Comparison of ENCODE assay signal across 39 cellular contexts in genomic region chr12:122158700-122159285, GRCh38. TPM values are rescaled to one million over a fixed set of nuclear protein-coding genes. Genes with fewer than 3 reads are reported as not detected.
"Had no signal": no experiment of that assay in that cellular context is flagged by ENCODE, and none has a peak within 500 bp of the region (broad histone marks: within the 10 kb centered on the region; RNA-seq: fewer than 3 reads in every experiment).

No MANE protein-coding gene starts in this region.

- DNase-seq: activated CD4-positive, alpha-beta memory T cell treated with anti-CD3 and anti-CD28 coated beads, Interleukin-2, amount 10 ng/mL, durations not matched to agents 7 days and 5 days; activated CD4-positive, alpha-beta T cell treated with anti-CD3 and anti-CD28 coated beads for 1 hour; activated CD4-positive, alpha-beta T cell treated with anti-CD3 and anti-CD28 coated beads for 48 hours; activated CD4-positive, CD25-positive, alpha-beta regulatory T cell; activated CD8-positive, alpha-beta memory T cell treated with anti-CD3 and anti-CD28 coated beads for 24 hours; activated CD8-positive, alpha-beta memory T cell treated with anti-CD3 and anti-CD28 coated beads, Interleukin-2, amount 10 ng/mL, durations not matched to agents 7 days and 5 days; activated CD8-positive, alpha-beta memory T cell treated with anti-CD3 and anti-CD28 coated beads, Interleukin-2, amount 50 U/mL, for 48 hours; activated effector memory CD4-positive, alpha-beta T cell treated with Interleukin-2 at 50 U/mL for 16 hours; activated naive CD4-positive, alpha-beta T cell treated with anti-CD3 and anti-CD28 coated beads, Interleukin-2, amount 10 ng/mL, durations not matched to agents 7 days and 5 days; activated naive CD8-positive, alpha-beta T cell treated with anti-CD3 and anti-CD28 coated beads, Interleukin-2, amount 50 U/mL, for 24 hours; activated T-cell treated with anti-CD3 and anti-CD28 coated beads, Interleukin-2, amount 50 U/mL, for 48 hours; anterior cingulate cortex; Kasumi-1; KG1; MM.1S; MV-4-11; NCI-H1092; NCI-H1436 treated with DMSO at 0.1 percent for 48 hours; NCI-H1694 treated with DMSO at 0.1 percent for 48 hours; NCI-H2081; NCI-H510A; NCI-H526; NCI-H748 treated with DMSO at 0.1 percent for 48 hours; NK-92 treated with Interleukin-12 subunit alpha and Interleukin-12 subunit beta, amount 100 ng/mL, for 24 hours; OCI-M1; SIG-M5; T-cell; T-helper 2 cell; T-helper 9 cell had no signal

- H3K9me3 Mint-ChIP-seq: activated CD4-positive, alpha-beta memory T cell treated with anti-CD3 and anti-CD28 coated beads, Interleukin-2, amount 10 ng/mL, durations not matched to agents 7 days and 5 days; activated naive CD4-positive, alpha-beta T cell treated with anti-CD3 and anti-CD28 coated beads, Interleukin-2, amount 10 ng/mL, durations not matched to agents 7 days and 5 days; activated naive CD8-positive, alpha-beta T cell treated with anti-CD3 and anti-CD28 coated beads, Interleukin-2, amount 50 U/mL, for 24 hours; brain; central memory CD8-positive, alpha-beta T cell; T-cell had no signal

- H3K27me3 ChIP-seq: cardiac muscle cell had no signal

- H3K4me1 Mint-ChIP-seq: brain had no signal

- ATAC-seq: activated CD8-positive, alpha-beta memory T cell treated with anti-CD3 and anti-CD28 coated beads, Interleukin-2, amount 10 ng/mL, durations not matched to agents 7 days and 5 days; activated naive CD8-positive, alpha-beta T cell treated with anti-CD3 and anti-CD28 coated beads, Interleukin-2, amount 50 U/mL, for 24 hours; Right ventricle myocardium inferior; SK-N-SH treated with all-trans-retinoic acid at 6 μM for 48 hours; T-cell had no signal

- H3K4me3 Mint-ChIP-seq: activated CD4-positive, alpha-beta memory T cell treated with anti-CD3 and anti-CD28 coated beads, Interleukin-2, amount 10 ng/mL, durations not matched to agents 7 days and 5 days; activated CD8-positive, alpha-beta memory T cell treated with anti-CD3 and anti-CD28 coated beads, Interleukin-2, amount 10 ng/mL, durations not matched to agents 7 days and 5 days; activated naive CD4-positive, alpha-beta T cell treated with anti-CD3 and anti-CD28 coated beads, Interleukin-2, amount 10 ng/mL, durations not matched to agents 7 days and 5 days; activated naive CD8-positive, alpha-beta T cell; activated naive CD8-positive, alpha-beta T cell treated with anti-CD3 and anti-CD28 coated beads, Interleukin-2, amount 50 U/mL, for 24 hours; brain; central memory CD8-positive, alpha-beta T cell; T-cell had no signal

- H3K27ac ChIP-seq: cardiac muscle cell had no signal

- H3K36me3 Mint-ChIP-seq: activated naive CD4-positive, alpha-beta T cell treated with anti-CD3 and anti-CD28 coated beads, Interleukin-2, amount 10 ng/mL, durations not matched to agents 7 days and 5 days; activated naive CD8-positive, alpha-beta T cell; brain had no signal

- H3K36me3 ChIP-seq: cardiac muscle cell, WERI-Rb-1 had no signal

- H3K27ac Mint-ChIP-seq: activated CD4-positive, alpha-beta memory T cell treated with anti-CD3 and anti-CD28 coated beads, Interleukin-2, amount 10 ng/mL, durations not matched to agents 7 days and 5 days; activated CD8-positive, alpha-beta memory T cell treated with anti-CD3 and anti-CD28 coated beads, Interleukin-2, amount 10 ng/mL, durations not matched to agents 7 days and 5 days; activated naive CD4-positive, alpha-beta T cell treated with anti-CD3 and anti-CD28 coated beads, Interleukin-2, amount 10 ng/mL, durations not matched to agents 7 days and 5 days; activated naive CD8-positive, alpha-beta T cell; activated naive CD8-positive, alpha-beta T cell treated with anti-CD3 and anti-CD28 coated beads, Interleukin-2, amount 50 U/mL, for 24 hours; brain; T-cell had no signal

- H3K4me3 ChIP-seq: cardiac muscle cell had no signal

- H3K27me3 Mint-ChIP-seq: activated naive CD8-positive, alpha-beta T cell; activated naive CD8-positive, alpha-beta T cell treated with anti-CD3 and anti-CD28 coated beads, Interleukin-2, amount 50 U/mL, for 24 hours; central memory CD8-positive, alpha-beta T cell; T-cell had no signal

RNA-seq across cellular contexts. Expression of gene IL31, which starts 15.2 kb away (rescaled TPM):
- total RNA-seq: activated CD4-positive, alpha-beta memory T cell treated with anti-CD3 and anti-CD28 coated beads, Interleukin-2, amount 10 ng/mL, durations not matched to agents 7 days and 5 days; activated CD8-positive, alpha-beta memory T cell treated with anti-CD3 and anti-CD28 coated beads, Interleukin-2, amount 10 ng/mL, durations not matched to agents 7 days and 5 days; cardiac muscle cell; chondrocyte; Right ventricle myocardium inferior; RPMI7951; SK-MEL-5; T-cell had no signal

RNA-seq across cellular contexts. Expression of gene LRRC43, which starts 24.1 kb away (rescaled TPM):
- total RNA-seq: SK-MEL-5 had no signal

RNA-seq across cellular contexts. Expression of gene B3GNT4, which starts 44.7 kb away (rescaled TPM):
- total RNA-seq: Right ventricle myocardium inferior, RPMI7951 had no signal
